8 cellular contexts compared by ENCODE assay signal in the genomic region with DNA sequence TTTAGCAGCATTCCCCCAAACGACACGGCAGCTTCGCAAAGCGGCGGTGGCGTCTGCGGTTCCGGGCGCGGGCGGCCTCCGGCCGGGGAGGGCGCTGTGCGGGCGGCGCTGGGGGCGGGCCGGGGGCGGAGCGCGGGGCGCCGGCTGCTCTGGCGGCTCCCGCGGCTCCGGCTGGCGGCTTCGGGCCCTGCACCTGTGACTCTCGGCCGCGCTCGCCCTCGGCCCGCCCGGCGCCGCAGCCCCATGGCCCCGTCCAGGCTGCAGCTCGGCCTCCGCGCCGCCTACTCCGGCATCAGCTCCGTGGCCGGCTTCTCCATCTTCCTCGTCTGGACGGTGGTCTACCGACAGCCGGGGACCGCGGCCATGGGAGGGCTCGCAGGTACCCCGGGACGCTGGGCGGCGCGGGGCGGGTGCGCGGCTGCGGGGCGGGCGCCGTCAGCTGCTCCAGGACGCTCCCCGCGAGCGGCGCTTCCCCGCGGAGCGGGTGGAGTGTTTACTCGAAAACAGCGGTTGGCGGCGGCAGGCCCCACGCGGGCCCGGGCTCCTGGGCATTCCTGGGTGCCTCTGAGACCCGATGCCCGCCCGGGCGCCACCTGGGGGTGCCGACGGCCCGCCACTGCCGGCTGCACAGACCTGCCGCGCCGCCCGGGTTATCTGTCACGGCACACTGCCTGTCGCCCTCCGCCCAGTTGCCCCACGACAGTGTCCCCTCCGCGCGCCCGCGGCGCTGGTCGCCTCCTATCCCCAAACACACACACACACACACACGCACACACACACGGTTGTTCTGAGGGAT. TPM values are rescaled to one million over a fixed set of nuclear protein-coding genes. Genes with fewer than 3 reads are reported as not detected.
DNase-seq lines count a peak whose midpoint lies in the region; ATAC-seq and TF ChIP-seq lines count a peak whose summit lies in the region.

A gene (plus strand): TSS at position 177 of the 796 bp plus-strand sequence. CDS start 67 bp downstream, at position 244.

- H4K20me1 ChIP-seq in SU-DHL-6 (ENCODE audit: low read depth, low read length), result no peaks in the 10 kb centered on the region

- H3K79me2 ChIP-seq in SU-DHL-6 (ENCODE audit: insufficient read depth, low read length), result no peaks in the 10 kb centered on the region

- H3K4me3 ChIP-seq in SU-DHL-6 (ENCODE audit: insufficient read depth, low read length, poor library complexity, severe bottlenecking) (peak within 1 kb of the TSS; percentile 86), left ventricle myocardium inferior (peak within 1 kb of the TSS; percentile 98), psoas muscle (peak within 1 kb of the TSS; percentile 98), urinary bladder (ENCODE audit: low read depth, low read length) (peak within 1 kb of the TSS; percentile 91)

- ATAC-seq in GM21447 (IDR thresholded peaks at IDR 0.05; ENCODE audit: unreplicated experiment) (peak; percentile 74), psoas muscle (peak; percentile 83 to 88 (median 86))

- no peaks in the 10 kb centered on the region for H3K9me2 ChIP-seq in SU-DHL-6 (replicated peaks; ENCODE audit: insufficient read depth, low read length)

- peak within 1 kb of the TSS; percentile 86 for H3K4me2 ChIP-seq in SU-DHL-6 (ENCODE audit: low read depth, low read length, poor library complexity, severe bottlenecking)

- DNase-seq in EL (peak; percentile 69), HuH-7 (ENCODE audit: low spot score) (peak; percentile 91), left ventricle myocardium inferior (peak; percentile 80), psoas muscle (peak; percentile 82 to 88)

- 0 to 1% (median 1%) methylated on average over 65 to 106 of the region's 106 CpGs for WGBS in adipose tissue, 3 donors
- 0% methylated on average over 18 to 106 of the region's 106 CpGs for WGBS in psoas muscle, 3 donors
- WGBS in urinary bladder, result under 1% methylated on average over 106 of the region's 106 CpGs

- H3K27me3 ChIP-seq in SU-DHL-6 (ENCODE audit: low read length), result no peaks in the 10 kb centered on the region
- no peaks in the 10 kb centered on the region for H3K27me3 ChIP-seq in left ventricle myocardium inferior (ENCODE audit: low read depth)
- H3K27me3 ChIP-seq in psoas muscle (ENCODE audit: insufficient read depth in 3 of 3, low read length in 2 of 3), result no peaks in the 10 kb centered on the region

- H3F3A ChIP-seq in SU-DHL-6 (ENCODE audit: insufficient read depth), result no peaks in the 10 kb centered on the region

- H3K4me1 ChIP-seq in left ventricle myocardium inferior, result peaks cover 70% of the 10 kb centered on the region
- peaks cover 46% of the 10 kb centered on the region for H3K4me1 ChIP-seq in psoas muscle
- no peaks in the 10 kb centered on the region for H3K4me1 ChIP-seq in urinary bladder (ENCODE audit: insufficient read depth)

- intact Hi-C loops in left ventricle myocardium inferior (cut with micrococcal nuclease), result loop anchor here (10.0 kb wide), 1 partner anchor 62 kb away; no protein-coding TSS in a partner anchor
- intact Hi-C loops in psoas muscle (cut with DNase I), result no loop called here

- TF ChIP-seq CTCF in SU-DHL-6 (IDR thresholded peaks at IDR 0.05; ENCODE audit: insufficient read depth, low read length, poor library complexity, severe bottlenecking), result peak; percentile 27
- peak; percentile 54 for TF ChIP-seq CTCF in left ventricle myocardium inferior (IDR thresholded peaks at IDR 0.05; ENCODE audit: borderline replicate concordance)
- TF ChIP-seq CTCF in psoas muscle (IDR thresholded peaks at IDR 0.05), result peak; percentile 54

- H2AFZ ChIP-seq in SU-DHL-6 (ENCODE audit: low read depth, low read length, severe bottlenecking), result peak within 1 kb of the TSS; percentile 94

- H3K36me3 ChIP-seq in SU-DHL-6 (ENCODE audit: low read length) (no peaks in the 10 kb centered on the region), left ventricle myocardium inferior (no peaks in the 10 kb centered on the region), psoas muscle (ENCODE audit: insufficient read depth in 1 of 2, low read depth in 1 of 2) (no peaks in the 10 kb centered on the region), urinary bladder (ENCODE audit: insufficient read depth) (no peaks in the 10 kb centered on the region)

- H3K27ac ChIP-seq in SU-DHL-6 (ENCODE audit: low read depth, low read length), result peak within 1 kb of the TSS; percentile 43; the same call in 1 of the 2 replicates
- H3K27ac ChIP-seq in adipose tissue (ENCODE audit: low read depth, low read length), result no peak within 1 kb of the TSS
- H3K27ac ChIP-seq in left ventricle myocardium inferior (replicated peaks), result peak within 1 kb of the TSS; percentile 90
- H3K27ac ChIP-seq in psoas muscle, result peak within 1 kb of the TSS; percentile 89
- peak within 1 kb of the TSS; percentile 52 for H3K27ac ChIP-seq in urinary bladder (ENCODE audit: low read depth)

- H3K9me3 ChIP-seq in SU-DHL-6 (ENCODE audit: insufficient read depth, low read length) (no peaks in the 10 kb centered on the region), left ventricle myocardium inferior (replicated peaks) (no peaks in the 10 kb centered on the region), psoas muscle (no peaks in the 10 kb centered on the region)

- H3K9ac ChIP-seq in SU-DHL-6 (ENCODE audit: low read length), result peak within 1 kb of the TSS; percentile 77

RNA-seq across cellular contexts. Expression of the gene that starts here (rescaled TPM):
- 10 to 100 TPM in 2 of 3 donors, 1 to 10 TPM in 1; 9.8 to 21.4 (median 17.0) TPM for polyA plus RNA-seq in adipose tissue
- total RNA-seq in left ventricle myocardium inferior, result 25.3 TPM
- total RNA-seq in psoas muscle, result 10 to 100 TPM; 21.8 to 28.7 (median 27.3) TPM
- 10 to 100 TPM; 12.7 to 23.5 (median 19.6) TPM for polyA plus RNA-seq in psoas muscle
- total RNA-seq in urinary bladder, result 8.6 TPM
- 31.1 TPM for polyA plus RNA-seq in urinary bladder
